37 cellular contexts compared by ENCODE assay signal in genomic region chr16:14678748-14679497, GRCh38. TPM values are rescaled to one million over a fixed set of nuclear protein-coding genes. Genes with fewer than 3 reads are reported as not detected.
"Had no signal": no experiment of that assay in that cellular context is flagged by ENCODE, and none has a peak within 500 bp of the region (broad histone marks: within the 10 kb centered on the region; RNA-seq: fewer than 3 reads in every experiment).

No MANE protein-coding gene starts in this region.

- H3K4me3 ChIP-seq: adrenal gland, body of pancreas, colonic mucosa, esophagus squamous epithelium, gastroesophageal sphincter, heart right ventricle had no signal

- H3K27ac ChIP-seq: adrenal gland, body of pancreas, colonic mucosa, epithelial cell of prostate, esophagus squamous epithelium, gastroesophageal sphincter, heart right ventricle had no signal

- ATAC-seq: activated CD4-positive, alpha-beta T cell treated with anti-CD3 and anti-CD28 coated beads for 36 hours; activated CD8-positive, alpha-beta memory T cell treated with anti-CD3 and anti-CD28 coated beads, Interleukin-2, amount 10 ng/mL, durations not matched to agents 7 days and 5 days; activated CD8-positive, alpha-beta T cell treated with anti-CD3 and anti-CD28 coated beads, Interleukin-2, amount 10 ng/mL, durations not matched to agents 7 days and 5 days; activated naive CD8-positive, alpha-beta T cell treated with anti-CD3 and anti-CD28 coated beads, Interleukin-2, amount 50 U/mL, for 24 hours; body of pancreas; gastroesophageal sphincter; heart right ventricle had no signal

- DNase-seq: activated CD4-positive, alpha-beta memory T cell treated with anti-CD3 and anti-CD28 coated beads for 36 hours; activated CD4-positive, alpha-beta T cell treated with anti-CD3 and anti-CD28 coated beads for 36 hours; activated CD4-positive, alpha-beta T cell treated with anti-CD3 and anti-CD28 coated beads, Interleukin-2, amount 10 ng/mL, durations not matched to agents 24 days and 14 days; activated CD4-positive, CD25-positive, alpha-beta regulatory T cell; activated CD4-positive, CD25-positive, alpha-beta regulatory T cell treated with anti-CD3 and anti-CD28 coated beads, Interleukin-2, amount 50 U/mL, for 72 hours; activated CD8-positive, alpha-beta memory T cell treated with anti-CD3 and anti-CD28 coated beads, Interleukin-2, amount 10 ng/mL, durations not matched to agents 7 days and 5 days; activated CD8-positive, alpha-beta memory T cell treated with anti-CD3 and anti-CD28 coated beads, Interleukin-2, amount 50 U/mL, for 4 hours; activated CD8-positive, alpha-beta T cell treated with anti-CD3 and anti-CD28 coated beads, Interleukin-2, amount 10 ng/mL, durations not matched to agents 7 days and 5 days; activated effector memory CD4-positive, alpha-beta T cell treated with anti-CD3 and anti-CD28 coated beads, Interleukin-2, amount 50 U/mL, for 16 hours; activated naive CD4-positive, alpha-beta T cell treated with anti-CD3 and anti-CD28 coated beads for 36 hours; activated naive CD8-positive, alpha-beta T cell treated with anti-CD3 and anti-CD28 coated beads for 36 hours; activated naive CD8-positive, alpha-beta T cell treated with anti-CD3 and anti-CD28 coated beads, Interleukin-2, amount 50 U/mL, for 24 hours; activated T-cell treated with anti-CD3 and anti-CD28 coated beads, Interleukin-2, amount 50 U/mL, for 1 hour; activated T-cell treated with anti-CD3 and anti-CD28 coated beads, Interleukin-2, amount 50 U/mL, for 48 hours; adrenal gland; amygdala; body of pancreas; caudate nucleus; colonic mucosa; effector CD8-positive, alpha-beta T cell; esophagus squamous epithelium; foreskin melanocyte; heart right ventricle; T-helper 2 cell had no signal

- H3K9me3 Mint-ChIP-seq: activated CD4-positive, alpha-beta memory T cell treated with anti-CD3 and anti-CD28 coated beads for 36 hours; activated naive CD4-positive, alpha-beta T cell treated with anti-CD3 and anti-CD28 coated beads for 36 hours; activated naive CD4-positive, alpha-beta T cell treated with anti-CD3 and anti-CD28 coated beads, Interleukin-2, amount 50 U/mL, for 24 hours; activated naive CD8-positive, alpha-beta T cell treated with anti-CD3 and anti-CD28 coated beads for 36 hours; activated naive CD8-positive, alpha-beta T cell treated with anti-CD3 and anti-CD28 coated beads, Interleukin-2, amount 50 U/mL, for 24 hours; activated T-helper 2 cell treated with anti-CD3 and anti-CD28 coated beads, Interferon-gamma antibody, Interleukin-2, Interleukin-4, amounts not matched to agents 10 μg/mL and 5 μg/mL and 100 μg/mL, durations not matched to agents 14 hours and 24 hours and 36 hours had no signal

- H3K36me3 ChIP-seq: adrenal gland, colonic mucosa, esophagus squamous epithelium, gastroesophageal sphincter, heart right ventricle had no signal

- H3K9me3 ChIP-seq: adrenal gland, body of pancreas, colonic mucosa, esophagus squamous epithelium, gastroesophageal sphincter, heart right ventricle had no signal

- H3K4me3 Mint-ChIP-seq: activated CD4-positive, alpha-beta memory T cell treated with anti-CD3 and anti-CD28 coated beads for 36 hours; activated CD4-positive, alpha-beta T cell treated with anti-CD3 and anti-CD28 coated beads for 36 hours; activated CD4-positive, alpha-beta T cell treated with anti-CD3 and anti-CD28 coated beads, Interleukin-2, amount 10 ng/mL, durations not matched to agents 24 days and 14 days; activated CD8-positive, alpha-beta memory T cell treated with anti-CD3 and anti-CD28 coated beads, Interleukin-2, amount 10 ng/mL, durations not matched to agents 7 days and 5 days; activated CD8-positive, alpha-beta T cell treated with anti-CD3 and anti-CD28 coated beads, Interleukin-2, amount 10 ng/mL, durations not matched to agents 7 days and 5 days; activated naive CD4-positive, alpha-beta T cell treated with anti-CD3 and anti-CD28 coated beads for 36 hours; activated naive CD4-positive, alpha-beta T cell treated with anti-CD3 and anti-CD28 coated beads, Interleukin-2, amount 50 U/mL, for 24 hours; activated naive CD8-positive, alpha-beta T cell treated with anti-CD3 and anti-CD28 coated beads for 36 hours; activated naive CD8-positive, alpha-beta T cell treated with anti-CD3 and anti-CD28 coated beads, Interleukin-2, amount 50 U/mL, for 24 hours; activated T-helper 1 cell treated with anti-CD3 and anti-CD28 coated beads, Interleukin-12 subunit alpha, Interleukin-12 subunit beta, Interleukin-2, Interleukin-4 antibody, amounts not matched to agents 30 ng/mL and 10 ng/mL and 1 ng/mL, durations not matched to agents 14 hours and 24 hours and 36 hours had no signal

- H3K27me3 Mint-ChIP-seq: activated naive CD4-positive, alpha-beta T cell treated with anti-CD3 and anti-CD28 coated beads, Interleukin-2, amount 50 U/mL, for 24 hours; activated naive CD8-positive, alpha-beta T cell treated with anti-CD3 and anti-CD28 coated beads for 36 hours had no signal

- H3K36me3 Mint-ChIP-seq: activated CD4-positive, alpha-beta memory T cell treated with anti-CD3 and anti-CD28 coated beads for 36 hours; activated CD8-positive, alpha-beta memory T cell treated with anti-CD3 and anti-CD28 coated beads, Interleukin-2, amount 10 ng/mL, durations not matched to agents 7 days and 5 days; activated naive CD4-positive, alpha-beta T cell treated with anti-CD3 and anti-CD28 coated beads, Interleukin-2, amount 50 U/mL, for 24 hours; activated naive CD8-positive, alpha-beta T cell treated with anti-CD3 and anti-CD28 coated beads for 36 hours had no signal

- H3K4me1 Mint-ChIP-seq: activated CD4-positive, alpha-beta T cell treated with anti-CD3 and anti-CD28 coated beads for 36 hours; activated CD8-positive, alpha-beta memory T cell treated with anti-CD3 and anti-CD28 coated beads, Interleukin-2, amount 10 ng/mL, durations not matched to agents 7 days and 5 days; activated naive CD8-positive, alpha-beta T cell treated with anti-CD3 and anti-CD28 coated beads for 36 hours; activated naive CD8-positive, alpha-beta T cell treated with anti-CD3 and anti-CD28 coated beads, Interleukin-2, amount 50 U/mL, for 24 hours had no signal

- H3K4me1 ChIP-seq: adrenal gland, body of pancreas, colonic mucosa, esophagus squamous epithelium, gastroesophageal sphincter, heart right ventricle had no signal

- H3K27me3 ChIP-seq: adrenal gland, body of pancreas, colonic mucosa had no signal

- H3K27ac Mint-ChIP-seq: activated CD4-positive, alpha-beta memory T cell treated with anti-CD3 and anti-CD28 coated beads for 36 hours; activated CD4-positive, alpha-beta T cell treated with anti-CD3 and anti-CD28 coated beads for 36 hours; activated CD4-positive, alpha-beta T cell treated with anti-CD3 and anti-CD28 coated beads, Interleukin-2, amount 10 ng/mL, durations not matched to agents 24 days and 14 days; activated CD8-positive, alpha-beta memory T cell treated with anti-CD3 and anti-CD28 coated beads, Interleukin-2, amount 10 ng/mL, durations not matched to agents 7 days and 5 days; activated CD8-positive, alpha-beta T cell treated with anti-CD3 and anti-CD28 coated beads, Interleukin-2, amount 10 ng/mL, durations not matched to agents 7 days and 5 days; activated naive CD4-positive, alpha-beta T cell treated with anti-CD3 and anti-CD28 coated beads for 36 hours; activated naive CD4-positive, alpha-beta T cell treated with anti-CD3 and anti-CD28 coated beads, Interleukin-2, amount 50 U/mL, for 24 hours; activated naive CD8-positive, alpha-beta T cell treated with anti-CD3 and anti-CD28 coated beads for 36 hours; activated naive CD8-positive, alpha-beta T cell treated with anti-CD3 and anti-CD28 coated beads, Interleukin-2, amount 50 U/mL, for 24 hours; activated T-helper 1 cell treated with anti-CD3 and anti-CD28 coated beads, Interleukin-12 subunit alpha, Interleukin-12 subunit beta, Interleukin-2, Interleukin-4 antibody, amounts not matched to agents 30 ng/mL and 10 ng/mL and 1 ng/mL, durations not matched to agents 14 hours and 24 hours and 36 hours; activated T-helper 2 cell treated with anti-CD3 and anti-CD28 coated beads, Interferon-gamma antibody, Interleukin-2, Interleukin-4, amounts not matched to agents 10 μg/mL and 5 μg/mL and 100 μg/mL, durations not matched to agents 14 hours and 24 hours and 36 hours had no signal

RNA-seq across cellular contexts. Expression of gene PLA2G10, which starts 15.2 kb away (rescaled TPM):
- total RNA-seq: activated CD4-positive, alpha-beta memory T cell treated with anti-CD3 and anti-CD28 coated beads for 36 hours; activated CD4-positive, alpha-beta T cell treated with anti-CD3 and anti-CD28 coated beads for 36 hours; activated CD4-positive, alpha-beta T cell treated with anti-CD3 and anti-CD28 coated beads, Interleukin-2, amount 10 ng/mL, durations not matched to agents 24 days and 14 days; activated CD8-positive, alpha-beta memory T cell treated with anti-CD3 and anti-CD28 coated beads for 36 hours; activated CD8-positive, alpha-beta memory T cell treated with anti-CD3 and anti-CD28 coated beads, Interleukin-2, amount 10 ng/mL, durations not matched to agents 7 days and 5 days; activated CD8-positive, alpha-beta T cell treated with anti-CD3 and anti-CD28 coated beads, Interleukin-2, amount 10 ng/mL, durations not matched to agents 7 days and 5 days; activated naive CD4-positive, alpha-beta T cell treated with anti-CD3 and anti-CD28 coated beads for 36 hours; activated naive CD8-positive, alpha-beta T cell treated with anti-CD3 and anti-CD28 coated beads for 36 hours; activated T-helper 1 cell treated with anti-CD3 and anti-CD28 coated beads, Interleukin-12 subunit alpha, Interleukin-12 subunit beta, Interleukin-2, Interleukin-4 antibody, amounts not matched to agents 30 ng/mL and 10 ng/mL and 1 ng/mL, durations not matched to agents 14 hours and 24 hours and 36 hours; activated T-helper 2 cell treated with anti-CD3 and anti-CD28 coated beads, Interferon-gamma antibody, Interleukin-2, Interleukin-4, amounts not matched to agents 10 μg/mL and 5 μg/mL and 100 μg/mL, durations not matched to agents 14 hours and 24 hours and 36 hours; adrenal gland; aorta; dermis microvascular lymphatic vessel endothelial cell; endothelial cell of umbilical vein; fibroblast of lung; fibroblast of villous mesenchyme; gastroesophageal sphincter; glomerular endothelial cell; heart right ventricle; T-helper 1 cell treated with Interleukin-12 subunit alpha and Interleukin-12 subunit beta and Interleukin-4 antibody, amounts not matched to agents 30 ng/mL and 1 ng/mL, for 36 hours had no signal

RNA-seq across cellular contexts. Expression of gene NPIPA3, which starts 24.3 kb away (rescaled TPM):
- total RNA-seq: body of pancreas had no signal
